11 cellular contexts compared by ENCODE assay signal in the genomic region with DNA sequence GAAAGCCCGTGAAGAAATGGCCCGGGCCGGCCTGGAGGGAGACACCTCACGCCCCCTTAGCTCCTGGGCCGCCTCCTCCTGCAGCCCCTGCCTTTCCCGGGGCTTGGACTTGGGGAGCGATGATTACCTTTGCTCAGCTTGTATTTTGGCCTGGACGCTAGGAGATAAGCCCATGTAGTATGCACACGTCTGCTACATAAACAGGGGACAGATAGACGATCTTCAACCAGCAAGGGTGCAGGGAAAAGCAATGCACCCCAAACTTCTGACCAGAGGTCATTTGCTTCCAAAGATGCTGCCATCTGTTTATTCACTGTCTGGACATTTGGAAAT. TPM values are rescaled to one million over a fixed set of nuclear protein-coding genes. Genes with fewer than 3 reads are reported as not detected.
DNase-seq lines count a peak whose midpoint lies in the region; ATAC-seq and TF ChIP-seq lines count a peak whose summit lies in the region.
"Had no signal": no experiment of that assay in that cellular context is flagged by ENCODE, and none has a peak within 500 bp of the region (broad histone marks: within the 10 kb centered on the region; RNA-seq: fewer than 3 reads in every experiment).

No MANE protein-coding gene starts in this region.

- H3K4me1 Mint-ChIP-seq in stimulated activated memory B cell treated with anti-CD40 and anti-IgM and Interleukin-4, amounts not matched to agents 10 μg/mL and 1 μg/mL and 100 μg/mL, for 72 hours, result peaks cover 63% of the 10 kb centered on the region

- intact Hi-C loops in left ventricle myocardium inferior (cut with micrococcal nuclease), result no loop called here
- intact Hi-C loops in right cardiac atrium (cut with DNase I), result no loop called here
- intact Hi-C loops in Right ventricle myocardium inferior (cut with DNase I), result no loop called here

- H3K27me3 Mint-ChIP-seq in stimulated activated memory B cell treated with anti-CD40 and anti-IgM and Interleukin-4, amounts not matched to agents 10 μg/mL and 1 μg/mL and 100 μg/mL, for 72 hours, result peaks cover 41% of the 10 kb centered on the region

- no peak overlapping the region for H3K9ac ChIP-seq in HUES6 (ENCODE audit: low read length)

- WGBS in right cardiac atrium, result 46% methylated on average over 10 of the region's 10 CpGs

- DNase-seq in left ventricle myocardium inferior (no peak), right cardiac atrium (no peak), cerebellum (ENCODE audit: low spot score) (peak; percentile 34), cerebellar nuclear complex (lab: John Stamatoyannopoulos, UW) (no peak), Right ventricle myocardium inferior (ENCODE audit: missing footprints) (no peak)
- DNase-seq in activated CD4-positive, CD25-positive, alpha-beta regulatory T cell treated with anti-CD3 and anti-CD28 coated beads, Interleukin-2, amount 50 U/mL, for 72 hours, result no peak
- DNase-seq: brain microvascular endothelial cell, NCI-H187 had no signal

- H3K4me3 Mint-ChIP-seq in stimulated activated memory B cell treated with anti-CD40 and anti-IgM and Interleukin-4, amounts not matched to agents 10 μg/mL and 1 μg/mL and 100 μg/mL, for 72 hours, result peak overlapping the region; percentile 40

- ATAC-seq in right cardiac atrium, result no peak
- ATAC-seq in stimulated activated memory B cell treated with anti-CD40 and anti-IgM and Interleukin-4, amounts not matched to agents 10 μg/mL and 1 μg/mL and 100 μg/mL, for 72 hours, result no peak
- ATAC-seq in Right ventricle myocardium inferior, result no peak
- ATAC-seq: activated CD4-positive, CD25-positive, alpha-beta regulatory T cell treated with anti-CD3 and anti-CD28 coated beads, Interleukin-2, amount 50 U/mL, for 24 hours had no signal

- no peak overlapping the region for H3K27ac Mint-ChIP-seq in stimulated activated memory B cell treated with anti-CD40 and anti-IgM and Interleukin-4, amounts not matched to agents 10 μg/mL and 1 μg/mL and 100 μg/mL, for 72 hours

- peaks cover 56% of the 10 kb centered on the region for H3K4me1 ChIP-seq in left ventricle myocardium inferior
- H3K4me1 ChIP-seq in right cardiac atrium (ENCODE audit: control insufficient read depth, insufficient read depth, low read length), result no peaks in the 10 kb centered on the region
- H3K4me1 ChIP-seq in HUES6 (ENCODE audit: control insufficient read depth, insufficient read depth, low read length), result peaks cover 16% of the 10 kb centered on the region

- H3K4me3 ChIP-seq in left ventricle myocardium inferior, result peak overlapping the region; percentile 94
- H3K4me3 ChIP-seq in right cardiac atrium (ENCODE audit: low read length), result no peak overlapping the region
- H3K4me3 ChIP-seq in HUES6 (ENCODE audit: low read depth, low read length), result peak overlapping the region; percentile 98

- H3K27me3 ChIP-seq in left ventricle myocardium inferior (ENCODE audit: low read depth) (peaks cover 80% of the 10 kb centered on the region), right cardiac atrium (ENCODE audit: control insufficient read depth, insufficient read depth) (no peaks in the 10 kb centered on the region), HUES6 (ENCODE audit: control insufficient read depth, insufficient read depth, low read length) (peaks cover 83% of the 10 kb centered on the region)

- no peaks in the 10 kb centered on the region for H3K36me3 Mint-ChIP-seq in stimulated activated memory B cell treated with anti-CD40 and anti-IgM and Interleukin-4, amounts not matched to agents 10 μg/mL and 1 μg/mL and 100 μg/mL, for 72 hours

- no peak for TF ChIP-seq CTCF in left ventricle myocardium inferior (IDR thresholded peaks at IDR 0.05; ENCODE audit: borderline replicate concordance)

- no peaks in the 10 kb centered on the region for H3K9me3 Mint-ChIP-seq in stimulated activated memory B cell treated with anti-CD40 and anti-IgM and Interleukin-4, amounts not matched to agents 10 μg/mL and 1 μg/mL and 100 μg/mL, for 72 hours

- no peaks in the 10 kb centered on the region for H3K9me3 ChIP-seq in left ventricle myocardium inferior (replicated peaks)
- H3K9me3 ChIP-seq in right cardiac atrium (ENCODE audit: control insufficient read depth, low read length), result no peaks in the 10 kb centered on the region
- no peaks in the 10 kb centered on the region for H3K9me3 ChIP-seq in HUES6 (ENCODE audit: control insufficient read depth, insufficient read depth, low read depth, low read length)

- H3K36me3 ChIP-seq in left ventricle myocardium inferior, result no peaks in the 10 kb centered on the region
- no peaks in the 10 kb centered on the region for H3K36me3 ChIP-seq in HUES6 (ENCODE audit: control insufficient read depth, insufficient read depth, low read length)
- H3K36me3 ChIP-seq: brain microvascular endothelial cell had no signal

- no peak overlapping the region for H3K27ac ChIP-seq in left ventricle myocardium inferior (replicated peaks)
- H3K27ac ChIP-seq in right cardiac atrium (ENCODE audit: low read length), result no peak overlapping the region
- no peak overlapping the region for H3K27ac ChIP-seq in HUES6 (ENCODE audit: low read depth, low read length)
- H3K27ac ChIP-seq: brain microvascular endothelial cell had no signal

RNA-seq across cellular contexts. Expression of gene TP73, which starts 0.9 kb away (rescaled TPM):
- total RNA-seq in left ventricle myocardium inferior (0.05 TPM), right cardiac atrium (under 1 TPM in 1 of 4 donors, not detected in 3; 0.18 TPM), cerebellum (0.36 TPM), Right ventricle myocardium inferior (0.14 TPM)
- 0.07 TPM for polyA plus RNA-seq in right cardiac atrium

RNA-seq across cellular contexts. Expression of gene WRAP73, which starts 3.3 kb away (rescaled TPM):
- total RNA-seq in left ventricle myocardium inferior (12.7 TPM), right cardiac atrium (10 to 100 TPM in 3 of 4 donors, 1 to 10 TPM in 1; 8.7 to 13.9 (median 12.2) TPM), cerebellum (13.2 TPM), Right ventricle myocardium inferior (14.6 TPM)
- 12.9 TPM for polyA plus RNA-seq in right cardiac atrium

RNA-seq across cellular contexts. Expression of gene TPRG1L, which starts 28.4 kb away (rescaled TPM):
- 54.0 TPM for total RNA-seq in left ventricle myocardium inferior
- total RNA-seq in right cardiac atrium, result 10 to 100 TPM; 46.3 to 51.4 (median 46.6) TPM
- polyA plus RNA-seq in right cardiac atrium, result 35.8 TPM
- 12.1 TPM for total RNA-seq in cerebellum
- 46.1 TPM for total RNA-seq in Right ventricle myocardium inferior

RNA-seq across cellular contexts. Expression of gene MEGF6, which starts 41.9 kb away (rescaled TPM):
- total RNA-seq in left ventricle myocardium inferior (9.5 TPM), right cardiac atrium (10 to 100 TPM in 3 of 4 donors, 1 to 10 TPM in 1; 7.0 to 18.7 (median 13.9) TPM), cerebellum (14.9 TPM), Right ventricle myocardium inferior (7.0 TPM)
- 7.2 TPM for polyA plus RNA-seq in right cardiac atrium
